Comparison of ENCODE assay signal across 1 cellular context in genomic region chr7:77691892-77692491, GRCh38.
A peak's percentile ranks its signal among the peaks of the same experiment; 100 is the strongest.
TF ChIP-seq lines count a peak whose summit lies in the region.

No MANE protein-coding gene starts in this region.

TF ChIP-seq in HepG2, 621 proteins besides CTCF, POLR2A, EP300 and RAD21 (continues in another document):
- TF ChIP-seq HNF4G (IDR thresholded peaks at IDR 0.05; ENCODE audit: borderline replicate concordance, low read depth, low read length), result peak; percentile 62
- no peak; the same call in 1 of the 2 replicates for TF ChIP-seq HNF4G (CRISPR knock-in tag; IDR thresholded peaks at IDR 0.05; ENCODE audit: borderline replicate concordance, low read depth)
- no peak for TF ChIP-seq HMG20B (CRISPR knock-in tag; conservative IDR thresholded peaks at IDR 0.05)
- no peak for TF ChIP-seq ZNF484 (CRISPR knock-in tag; IDR thresholded peaks at IDR 0.05; ENCODE audit: borderline replicate concordance, low read depth)
- no peak for TF ChIP-seq TOE1 (CRISPR knock-in tag; IDR thresholded peaks at IDR 0.05)
- TF ChIP-seq, protein P1, sequence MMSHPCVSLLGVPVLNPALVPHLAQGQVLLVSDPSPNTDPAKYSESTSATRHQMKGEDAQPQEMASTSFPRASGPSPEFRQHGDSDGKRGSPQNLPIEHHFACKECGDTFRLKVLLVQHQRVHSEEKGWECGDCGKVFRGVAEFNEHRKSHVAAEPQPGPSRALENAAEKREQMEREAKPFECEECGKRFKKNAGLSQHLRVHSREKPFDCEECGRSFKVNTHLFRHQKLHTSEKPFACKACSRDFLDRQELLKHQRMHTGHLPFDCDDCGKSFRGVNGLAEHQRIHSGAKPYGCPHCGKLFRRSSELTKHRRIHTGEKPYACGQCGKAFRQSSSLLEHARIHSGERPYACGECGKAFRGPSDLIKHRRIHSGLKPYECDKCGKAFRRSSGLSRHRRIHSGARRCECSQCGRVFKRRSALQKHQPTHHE (CRISPR knock-in tag; IDR thresholded peaks at IDR 0.05; ENCODE audit: borderline replicate concordance), result no peak
- peak; percentile 62; the same call in 1 of the 2 replicates for TF ChIP-seq YEATS4 (CRISPR knock-in tag; IDR thresholded peaks at IDR 0.05; ENCODE audit: borderline replicate concordance)
- TF ChIP-seq ZNF549 (CRISPR knock-in tag; IDR thresholded peaks at IDR 0.05), result no peak
- TF ChIP-seq CEBPB (IDR thresholded peaks at IDR 0.05; ENCODE audit: borderline replicate concordance, low read depth, low read length), result no peak
- TF ChIP-seq SALL2 (CRISPR knock-in tag; IDR thresholded peaks at IDR 0.05), result no peak
- 0 out of 2 replicates have a peak, but pooled peaks have one; percentile 55 for TF ChIP-seq ZFP37 (CRISPR knock-in tag; IDR thresholded peaks at IDR 0.05; ENCODE audit: borderline replicate concordance)
- no peak for TF ChIP-seq SRY (CRISPR knock-in tag; IDR thresholded peaks at IDR 0.05)
- TF ChIP-seq, protein P2, sequence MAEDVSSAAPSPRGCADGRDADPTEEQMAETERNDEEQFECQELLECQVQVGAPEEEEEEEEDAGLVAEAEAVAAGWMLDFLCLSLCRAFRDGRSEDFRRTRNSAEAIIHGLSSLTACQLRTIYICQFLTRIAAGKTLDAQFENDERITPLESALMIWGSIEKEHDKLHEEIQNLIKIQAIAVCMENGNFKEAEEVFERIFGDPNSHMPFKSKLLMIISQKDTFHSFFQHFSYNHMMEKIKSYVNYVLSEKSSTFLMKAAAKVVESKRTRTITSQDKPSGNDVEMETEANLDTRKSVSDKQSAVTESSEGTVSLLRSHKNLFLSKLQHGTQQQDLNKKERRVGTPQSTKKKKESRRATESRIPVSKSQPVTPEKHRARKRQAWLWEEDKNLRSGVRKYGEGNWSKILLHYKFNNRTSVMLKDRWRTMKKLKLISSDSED (CRISPR knock-in tag; IDR thresholded peaks at IDR 0.05), result no peak
- no peak for TF ChIP-seq ZNF569 (CRISPR knock-in tag; IDR thresholded peaks at IDR 0.05; ENCODE audit: borderline replicate concordance)
- TF ChIP-seq FOXO4 (CRISPR knock-in tag; conservative IDR thresholded peaks at IDR 0.05), result no peak
- TF ChIP-seq ERF (CRISPR knock-in tag; IDR thresholded peaks at IDR 0.05), result peak; percentile 55
- no peak for TF ChIP-seq ZNF530 (CRISPR knock-in tag; IDR thresholded peaks at IDR 0.05; ENCODE audit: low read depth)
- no peak for TF ChIP-seq ZNF773 (CRISPR knock-in tag; IDR thresholded peaks at IDR 0.05; ENCODE audit: borderline replicate concordance)
- no peak for TF ChIP-seq ZNF609 (CRISPR knock-in tag; IDR thresholded peaks at IDR 0.05; ENCODE audit: borderline replicate concordance)
- no peak for TF ChIP-seq KLF6 (CRISPR knock-in tag; IDR thresholded peaks at IDR 0.05)
- no peak for TF ChIP-seq SIN3B (IDR thresholded peaks at IDR 0.05; ENCODE audit: low read length)
- TF ChIP-seq CHD2 (IDR thresholded peaks at IDR 0.05; ENCODE audit: low read depth, low read length), result no peak
- no peak for TF ChIP-seq ZBTB46 (CRISPR knock-in tag; IDR thresholded peaks at IDR 0.05; ENCODE audit: borderline replicate concordance)
- no peak for TF ChIP-seq ZBTB7A (CRISPR knock-in tag; IDR thresholded peaks at IDR 0.05)
- TF ChIP-seq ZNF256 (CRISPR knock-in tag; conservative IDR thresholded peaks at IDR 0.05), result no peak
- TF ChIP-seq NFYC (CRISPR knock-in tag; IDR thresholded peaks at IDR 0.05), result no peak
- TF ChIP-seq EZH2 (conservative IDR thresholded peaks at IDR 0.05; ENCODE audit: low read depth, low read length), result no peak
- TF ChIP-seq NR0B2 (CRISPR knock-in tag; IDR thresholded peaks at IDR 0.05), result no peak
- TF ChIP-seq FOXC1 (CRISPR knock-in tag; IDR thresholded peaks at IDR 0.05; ENCODE audit: borderline replicate concordance), result no peak
- TF ChIP-seq, protein P3, sequence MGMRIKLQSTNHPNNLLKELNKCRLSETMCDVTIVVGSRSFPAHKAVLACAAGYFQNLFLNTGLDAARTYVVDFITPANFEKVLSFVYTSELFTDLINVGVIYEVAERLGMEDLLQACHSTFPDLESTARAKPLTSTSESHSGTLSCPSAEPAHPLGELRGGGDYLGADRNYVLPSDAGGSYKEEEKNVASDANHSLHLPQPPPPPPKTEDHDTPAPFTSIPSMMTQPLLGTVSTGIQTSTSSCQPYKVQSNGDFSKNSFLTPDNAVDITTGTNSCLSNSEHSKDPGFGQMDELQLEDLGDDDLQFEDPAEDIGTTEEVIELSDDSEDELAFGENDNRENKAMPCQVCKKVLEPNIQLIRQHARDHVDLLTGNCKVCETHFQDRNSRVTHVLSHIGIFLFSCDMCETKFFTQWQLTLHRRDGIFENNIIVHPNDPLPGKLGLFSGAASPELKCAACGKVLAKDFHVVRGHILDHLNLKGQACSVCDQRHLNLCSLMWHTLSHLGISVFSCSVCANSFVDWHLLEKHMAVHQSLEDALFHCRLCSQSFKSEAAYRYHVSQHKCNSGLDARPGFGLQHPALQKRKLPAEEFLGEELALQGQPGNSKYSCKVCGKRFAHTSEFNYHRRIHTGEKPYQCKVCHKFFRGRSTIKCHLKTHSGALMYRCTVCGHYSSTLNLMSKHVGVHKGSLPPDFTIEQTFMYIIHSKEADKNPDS (CRISPR knock-in tag; IDR thresholded peaks at IDR 0.05), result no peak
- no peak for TF ChIP-seq ZNF329 (CRISPR knock-in tag; IDR thresholded peaks at IDR 0.05; ENCODE audit: low read depth)
- TF ChIP-seq ZNF546 (CRISPR knock-in tag; conservative IDR thresholded peaks at IDR 0.05), result no peak
- no peak for TF ChIP-seq ZNF3 (CRISPR knock-in tag; IDR thresholded peaks at IDR 0.05)
- TF ChIP-seq MBD4 (IDR thresholded peaks at IDR 0.05; ENCODE audit: borderline replicate concordance, low read length), result no peak
- TF ChIP-seq RFX3 (CRISPR knock-in tag; IDR thresholded peaks at IDR 0.05), result no peak
- TF ChIP-seq HNRNPH1 (optimal IDR thresholded peaks at IDR 0.05; ENCODE audit: low read depth, low read length), result no peak
- no peak for TF ChIP-seq ZC3H4 (CRISPR knock-in tag; IDR thresholded peaks at IDR 0.05; ENCODE audit: borderline replicate concordance)
- no peak for TF ChIP-seq TGIF2 (CRISPR knock-in tag; IDR thresholded peaks at IDR 0.05)
- TF ChIP-seq AKAP8 (CRISPR knock-in tag; IDR thresholded peaks at IDR 0.05), result no peak
- TF ChIP-seq, protein P4, sequence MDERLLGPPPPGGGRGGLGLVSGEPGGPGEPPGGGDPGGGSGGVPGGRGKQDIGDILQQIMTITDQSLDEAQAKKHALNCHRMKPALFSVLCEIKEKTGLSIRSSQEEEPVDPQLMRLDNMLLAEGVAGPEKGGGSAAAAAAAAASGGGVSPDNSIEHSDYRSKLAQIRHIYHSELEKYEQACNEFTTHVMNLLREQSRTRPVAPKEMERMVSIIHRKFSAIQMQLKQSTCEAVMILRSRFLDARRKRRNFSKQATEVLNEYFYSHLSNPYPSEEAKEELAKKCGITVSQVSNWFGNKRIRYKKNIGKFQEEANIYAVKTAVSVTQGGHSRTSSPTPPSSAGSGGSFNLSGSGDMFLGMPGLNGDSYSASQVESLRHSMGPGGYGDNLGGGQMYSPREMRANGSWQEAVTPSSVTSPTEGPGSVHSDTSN (CRISPR knock-in tag; IDR thresholded peaks at IDR 0.05), result no peak
- no peak for TF ChIP-seq ZNF333 (CRISPR knock-in tag; IDR thresholded peaks at IDR 0.05; ENCODE audit: borderline replicate concordance)
- TF ChIP-seq, protein P5, sequence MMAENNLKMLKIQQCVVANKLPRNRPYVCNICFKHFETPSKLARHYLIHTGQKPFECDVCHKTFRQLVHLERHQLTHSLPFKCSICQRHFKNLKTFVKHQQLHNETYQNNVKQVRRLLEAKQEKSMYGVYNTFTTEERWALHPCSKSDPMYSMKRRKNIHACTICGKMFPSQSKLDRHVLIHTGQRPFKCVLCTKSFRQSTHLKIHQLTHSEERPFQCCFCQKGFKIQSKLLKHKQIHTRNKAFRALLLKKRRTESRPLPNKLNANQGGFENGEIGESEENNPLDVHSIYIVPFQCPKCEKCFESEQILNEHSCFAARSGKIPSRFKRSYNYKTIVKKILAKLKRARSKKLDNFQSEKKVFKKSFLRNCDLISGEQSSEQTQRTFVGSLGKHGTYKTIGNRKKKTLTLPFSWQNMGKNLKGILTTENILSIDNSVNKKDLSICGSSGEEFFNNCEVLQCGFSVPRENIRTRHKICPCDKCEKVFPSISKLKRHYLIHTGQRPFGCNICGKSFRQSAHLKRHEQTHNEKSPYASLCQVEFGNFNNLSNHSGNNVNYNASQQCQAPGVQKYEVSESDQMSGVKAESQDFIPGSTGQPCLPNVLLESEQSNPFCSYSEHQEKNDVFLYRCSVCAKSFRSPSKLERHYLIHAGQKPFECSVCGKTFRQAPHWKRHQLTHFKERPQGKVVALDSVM (CRISPR knock-in tag; IDR thresholded peaks at IDR 0.05), result no peak
- TF ChIP-seq MAF1 (CRISPR knock-in tag; IDR thresholded peaks at IDR 0.05; ENCODE audit: borderline replicate concordance), result no peak
- no peak for TF ChIP-seq ETV6 (CRISPR knock-in tag; conservative IDR thresholded peaks at IDR 0.05)
- TF ChIP-seq, protein P6, sequence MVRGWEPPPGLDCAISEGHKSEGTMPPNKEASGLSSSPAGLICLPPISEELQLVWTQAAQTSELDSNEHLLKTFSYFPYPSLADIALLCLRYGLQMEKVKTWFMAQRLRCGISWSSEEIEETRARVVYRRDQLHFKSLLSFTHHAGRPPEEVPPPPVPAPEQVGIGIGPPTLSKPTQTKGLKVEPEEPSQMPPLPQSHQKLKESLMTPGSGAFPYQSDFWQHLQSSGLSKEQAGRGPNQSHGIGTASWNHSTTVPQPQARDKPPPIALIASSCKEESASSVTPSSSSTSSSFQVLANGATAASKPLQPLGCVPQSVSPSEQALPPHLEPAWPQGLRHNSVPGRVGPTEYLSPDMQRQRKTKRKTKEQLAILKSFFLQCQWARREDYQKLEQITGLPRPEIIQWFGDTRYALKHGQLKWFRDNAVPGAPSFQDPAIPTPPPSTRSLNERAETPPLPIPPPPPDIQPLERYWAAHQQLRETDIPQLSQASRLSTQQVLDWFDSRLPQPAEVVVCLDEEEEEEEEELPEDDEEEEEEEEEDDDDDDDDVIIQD (CRISPR knock-in tag; IDR thresholded peaks at IDR 0.05; ENCODE audit: low read depth), result no peak; the same call in 1 of the 2 replicates
- peak; percentile 58; the same call in 1 of the 2 replicates for TF ChIP-seq FOXO1 (CRISPR knock-in tag; IDR thresholded peaks at IDR 0.05)
- no peak for TF ChIP-seq SMARCC2 (IDR thresholded peaks at IDR 0.05)
- no peak for TF ChIP-seq SMAD9 (CRISPR knock-in tag; IDR thresholded peaks at IDR 0.05)
